In the genomic region with DNA sequence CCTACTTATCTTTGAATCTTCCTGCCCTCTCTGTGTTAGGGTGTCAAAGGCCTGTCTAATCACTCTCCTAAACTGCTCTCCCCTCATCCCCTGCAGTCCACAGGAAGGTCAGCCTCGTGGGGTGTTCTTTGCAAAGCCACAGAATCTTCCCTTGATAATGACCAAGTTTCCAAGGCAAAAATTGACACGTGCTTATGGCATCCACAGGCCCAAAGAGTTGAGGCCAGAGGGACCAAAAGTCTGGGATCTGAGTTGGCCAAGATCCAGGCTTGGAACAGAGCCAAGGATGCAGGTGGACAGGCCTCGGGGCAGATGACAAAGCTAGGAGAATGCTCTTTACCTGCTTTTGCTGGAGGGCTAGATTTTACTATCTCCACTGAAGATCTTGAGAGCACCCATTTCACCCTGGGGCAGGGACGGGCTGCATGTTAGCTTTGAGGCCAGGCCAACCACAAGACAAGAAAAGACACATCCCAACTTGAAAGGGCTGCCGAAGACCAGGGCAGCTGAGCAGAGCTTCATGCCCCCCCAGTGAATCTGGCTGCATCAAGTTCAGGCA, we compare ENCODE assay signal across 12 cellular contexts. TPM values are rescaled to one million over a fixed set of nuclear protein-coding genes. Genes with fewer than 3 reads are reported as not detected.
DNase-seq lines count a peak whose midpoint lies in the region; ATAC-seq and TF ChIP-seq lines count a peak whose summit lies in the region.
"Had no signal": no experiment of that assay in that cellular context is flagged by ENCODE, and none has a peak within 500 bp of the region (broad histone marks: within the 10 kb centered on the region; RNA-seq: fewer than 3 reads in every experiment).

No MANE protein-coding gene starts in this region.

- no peak overlapping the region for H3K27ac Mint-ChIP-seq in nephron progenitor cell

- CTCF ChIA-PET in A673 (lab: Charles Lee), result no interaction called here

- TF ChIP-seq CTCF in nephron progenitor cell (IDR thresholded peaks at IDR 0.05) (no peak), A673 (conservative IDR thresholded peaks at IDR 0.05; ENCODE audit: low read depth, low read length) (no peak)

- no peaks in the 10 kb centered on the region for H3K36me3 ChIP-seq in A673 (ENCODE audit: insufficient read depth, low read length, poor library complexity, severe bottlenecking)

- peaks cover 10% of the 10 kb centered on the region for H3K27me3 Mint-ChIP-seq in nephron progenitor cell (ENCODE audit: low read depth, poor library complexity)

- no peak overlapping the region for H3K27ac ChIP-seq in A673 (ENCODE audit: low read depth, low read length, poor library complexity, severe bottlenecking)

- peak; percentile 25 for DNase-seq in NCI-H2029 (lab: John Stamatoyannopoulos, UW)
- DNase-seq in NCI-H2029 treated with DMSO at 0.1 percent for 48 hours (lab: John Stamatoyannopoulos, UW), result no peak
- peak; percentile 20 for DNase-seq in RPMI8226
- DNase-seq in nephron progenitor cell, result no peak
- no peak for DNase-seq in A673 (ENCODE audit: low spot score)
- DNase-seq: cortex of kidney, H7, mucosa of descending colon, NCI-H1048 had no signal

- ATAC-seq in GM19463 (IDR thresholded peaks at IDR 0.05; ENCODE audit: unreplicated experiment) (peak; percentile 37), esophagus mucosa (peak; percentile 14), HG03025 (IDR thresholded peaks at IDR 0.05; ENCODE audit: low FRiP score, unreplicated experiment) (no peak)
- ATAC-seq: mucosa of descending colon had no signal

- H3K9me3 ChIP-seq in A673 (ENCODE audit: low read depth, low read length, poor library complexity, severe bottlenecking), result no peaks in the 10 kb centered on the region
- H3K9me3 ChIP-seq: mucosa of descending colon had no signal

- peaks cover 60% of the 10 kb centered on the region for H3K4me1 Mint-ChIP-seq in nephron progenitor cell

- no peak overlapping the region for H3K4me3 ChIP-seq in A673 (ENCODE audit: low read depth, low read length, poor library complexity, severe bottlenecking)
- H3K4me3 ChIP-seq: mucosa of descending colon had no signal

- no peaks in the 10 kb centered on the region for H3K36me3 Mint-ChIP-seq in nephron progenitor cell (ENCODE audit: low read depth)

- POLR2A ChIA-PET in A673 (lab: Charles Lee; ENCODE audit: low non-redundant PET), result no interaction called here

- no peak overlapping the region for H3K4me3 Mint-ChIP-seq in nephron progenitor cell

- H3K27me3 ChIP-seq in A673 (replicated peaks; ENCODE audit: insufficient read depth, low read depth, low read length, poor library complexity), result no peaks in the 10 kb centered on the region

- no TSS peak for BruUV-seq in A673 (replicated peaks; lab: Mats Ljungman, UMichigan)

- H3K9me3 Mint-ChIP-seq in nephron progenitor cell, result no peaks in the 10 kb centered on the region

- intact Hi-C loops in A673 (cut with micrococcal nuclease; ENCODE audit: unreplicated experiment), result no loop called here

- no peaks in the 10 kb centered on the region for H3K4me1 ChIP-seq in A673 (ENCODE audit: insufficient read depth, low read length, poor library complexity, severe bottlenecking)

RNA-seq across cellular contexts. Expression of gene BHLHE40, which starts 20.5 kb away (rescaled TPM):
- total RNA-seq in esophagus mucosa (266 TPM), A673 (2021) (3.0 and 3.5 TPM in 2 replicates)

Comparison
In these comparisons a context has a peak if more than half of its experiments do, and no peak if none do; other contexts are left out.
1. DNase-seq: peak in NCI-H2029 (single experiment) and RPMI8226 (single experiment); none in NCI-H2029 treated with DMSO at 0.1 percent for 48 hours (single experiment), nephron progenitor cell (single experiment) and A673 (single experiment).
2. RNA of gene BHLHE40, which starts 20.5 kb away (total RNA-seq): 266 TPM in esophagus mucosa (single experiment); 3.0 to 3.5 TPM in A673; every median in the first group is over 10 times any median in the second.